20 cellular contexts compared by ENCODE assay signal in the genomic region with DNA sequence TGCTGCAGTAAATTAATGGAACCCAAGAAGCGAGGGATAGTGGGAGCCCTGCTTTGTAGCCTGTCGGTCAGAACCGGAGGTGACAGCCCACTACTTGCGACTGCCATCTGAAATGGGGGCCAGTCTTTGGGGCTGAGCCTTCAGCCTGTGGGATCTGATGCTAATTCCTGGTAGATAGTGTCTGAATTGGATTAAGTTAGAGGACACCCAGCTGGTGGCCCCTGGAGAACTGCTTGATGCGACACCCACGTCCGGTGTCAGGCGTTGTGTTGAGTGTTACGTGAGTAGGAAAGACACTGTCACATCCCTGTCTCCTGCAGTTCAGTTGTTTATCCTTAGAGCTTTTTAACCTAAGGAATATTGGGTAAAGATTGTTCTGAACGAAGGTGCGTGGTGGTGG. TPM values are rescaled to one million over a fixed set of nuclear protein-coding genes. Genes with fewer than 3 reads are reported as not detected.
DNase-seq lines count a peak whose midpoint lies in the region; ATAC-seq and TF ChIP-seq lines count a peak whose summit lies in the region.
"Had no signal": no experiment of that assay in that cellular context is flagged by ENCODE, and none has a peak within 500 bp of the region (broad histone marks: within the 10 kb centered on the region; RNA-seq: fewer than 3 reads in every experiment).

No MANE protein-coding gene starts in this region.

- H3K14ac ChIP-seq in mesenchymal stem cell (ENCODE audit: low read length in 2 of 2) = no peak overlapping the region

- CTCF ChIA-PET in A673 (lab: Charles Lee) (no interaction called here), WTC11 (lab: Charles Lee) (no interaction called here)
- CTCF ChIA-PET in CD4-positive, alpha-beta T cell (lab: Charles Lee) = interaction anchor here (0.6 kb wide), 1 partner anchor 41 kb away, joined by 3 read pairs; no protein-coding TSS in a partner anchor

- ATAC-seq in CD4-positive, alpha-beta T cell (ENCODE audit: poor library complexity) = no peak
- no peak for ATAC-seq in WTC11
- ATAC-seq in GM19035 (IDR thresholded peaks at IDR 0.05; ENCODE audit: unreplicated experiment) = no peak
- ATAC-seq: naive thymus-derived CD4-positive, alpha-beta T cell had no signal

- H3K27ac Mint-ChIP-seq in CD4-positive, alpha-beta T cell = no peak overlapping the region
- peak overlapping the region; percentile 47 for H3K27ac Mint-ChIP-seq in WTC11

- H2BK5ac ChIP-seq in mesenchymal stem cell (ENCODE audit: low read depth, low read length, poor library complexity, severe bottlenecking) = no peak overlapping the region

- no peak overlapping the region for H2AK5ac ChIP-seq in mesenchymal stem cell (ENCODE audit: low read length, severe bottlenecking)

- H4K8ac ChIP-seq in mesenchymal stem cell (ENCODE audit: low read length) = no peak overlapping the region

- H2BK120ac ChIP-seq in mesenchymal stem cell (ENCODE audit: low read depth, low read length) = no peak overlapping the region

- H3K23ac ChIP-seq in mesenchymal stem cell (ENCODE audit: low read length in 2 of 2) = no peak overlapping the region

- H4K91ac ChIP-seq in mesenchymal stem cell (ENCODE audit: low read length) = no peak overlapping the region

- no peak overlapping the region for H3K18ac ChIP-seq in mesenchymal stem cell (ENCODE audit: low read depth in 1 of 2, low read length in 2 of 2)

- peak overlapping the region; percentile 49 for H3K4me3 Mint-ChIP-seq in CD4-positive, alpha-beta T cell
- no peak overlapping the region for H3K4me3 Mint-ChIP-seq in WTC11
- H3K4me3 Mint-ChIP-seq: activated CD4-positive, alpha-beta T cell treated with anti-CD3 and anti-CD28 coated beads, Interleukin-2, amount 10 ng/mL, durations not matched to agents 24 days and 14 days had no signal

- no peaks in the 10 kb centered on the region for H3K9me3 Mint-ChIP-seq in CD4-positive, alpha-beta T cell
- no peaks in the 10 kb centered on the region for H3K9me3 Mint-ChIP-seq in WTC11
- H3K9me3 Mint-ChIP-seq: activated CD4-positive, alpha-beta T cell treated with anti-CD3 and anti-CD28 coated beads, Interleukin-2, amount 10 ng/mL, durations not matched to agents 24 days and 14 days; naive thymus-derived CD4-positive, alpha-beta T cell had no signal

- H3K4me3 ChIP-seq in A673 (ENCODE audit: low read depth, low read length, poor library complexity, severe bottlenecking) (no peak overlapping the region), mesenchymal stem cell (ENCODE audit: insufficient read depth in 1 of 2, low read depth in 1 of 2, low read length in 2 of 2) (no peak overlapping the region), osteoblast (ENCODE audit: insufficient read depth, low read length) (no peak overlapping the region)
- H3K4me3 ChIP-seq: thyroid gland had no signal

- WGBS in mesenchymal stem cell = 95% methylated on average over 11 of the region's 11 CpGs

- H3K4me1 ChIP-seq in A673 (ENCODE audit: insufficient read depth, low read length, poor library complexity, severe bottlenecking) (peaks cover 43% of the 10 kb centered on the region), mesenchymal stem cell (ENCODE audit: control insufficient read depth, insufficient read depth, low read depth, low read length) (peaks cover 9% of the 10 kb centered on the region), osteoblast (ENCODE audit: insufficient read depth, low read length) (peaks cover 18% of the 10 kb centered on the region)

- no peak overlapping the region for H2AFZ ChIP-seq in mesenchymal stem cell (ENCODE audit: low read depth, low read length)
- no peak overlapping the region for H2AFZ ChIP-seq in osteoblast (ENCODE audit: low read length)

- no TSS peak for BruUV-seq in A673 (replicated peaks; lab: Mats Ljungman, UMichigan)

- intact Hi-C loops in A673 (cut with micrococcal nuclease; ENCODE audit: unreplicated experiment) = loop anchor here (10.0 kb wide), 2 partner anchors 695 to 785 kb away; partner anchors contain the start of gene PSMG3
- intact Hi-C loops in CD4-positive, alpha-beta T cell (cut with DNase I, micrococcal nuclease) = loop anchor here in 1 of 2 experiments (5.0 kb wide), 1 partner anchor 417 kb away; no protein-coding TSS in a partner anchor

- H3K36me3 ChIP-seq in A673 (ENCODE audit: insufficient read depth, low read length, poor library complexity, severe bottlenecking) (peaks cover 73% of the 10 kb centered on the region), mesenchymal stem cell (ENCODE audit: control insufficient read depth in 1 of 2, insufficient read depth in 2 of 2, low read depth in 1 of 2, low read length in 2 of 2) (peaks cover 43 to 54% of the 10 kb centered on the region in 2 experiments), osteoblast (ENCODE audit: insufficient read depth, low read length) (peaks cover 69% of the 10 kb centered on the region)

- H3K4me2 ChIP-seq in mesenchymal stem cell (ENCODE audit: low read length, poor library complexity, severe bottlenecking) (no peak overlapping the region), osteoblast (ENCODE audit: insufficient read depth, low read length) (no peak overlapping the region)

- no peaks in the 10 kb centered on the region for H3K27me3 ChIP-seq in A673 (replicated peaks; ENCODE audit: insufficient read depth, low read depth, low read length, poor library complexity)
- H3K27me3 ChIP-seq in CD4-positive, alpha-beta T cell (ENCODE audit: control insufficient read depth, insufficient read depth, low read length) = no peaks in the 10 kb centered on the region
- no peaks in the 10 kb centered on the region for H3K27me3 ChIP-seq in mesenchymal stem cell (ENCODE audit: control insufficient read depth in 1 of 2, insufficient read depth in 1 of 2, low read length in 2 of 2)
- no peaks in the 10 kb centered on the region for H3K27me3 ChIP-seq in osteoblast (ENCODE audit: insufficient read depth, low read length)
- H3K27me3 ChIP-seq: thyroid gland had no signal

- TF ChIP-seq CTCF in A673 (conservative IDR thresholded peaks at IDR 0.05; ENCODE audit: low read depth, low read length) (no peak), WTC11 (IDR thresholded peaks at IDR 0.05) (no peak), osteoblast (IDR thresholded peaks at IDR 0.05; ENCODE audit: extremely low read depth, low read depth, low read length) (no peak)
- no peak for TF ChIP-seq CTCF in CD4-positive, alpha-beta T cell (IDR thresholded peaks at IDR 0.05)

- H3K27ac ChIP-seq in A673 (ENCODE audit: low read depth, low read length, poor library complexity, severe bottlenecking) (peak overlapping the region; percentile 25), mesenchymal stem cell (ENCODE audit: low read length, poor library complexity, severe bottlenecking) (no peak overlapping the region), osteoblast (ENCODE audit: low read depth, low read length) (no peak overlapping the region)
- H3K27ac ChIP-seq in CD4-positive, alpha-beta T cell (ENCODE audit: low read depth, low read length) = no peak overlapping the region
- H3K27ac ChIP-seq: thyroid gland had no signal

- in situ Hi-C loops in ACHN (cut with HindIII; ENCODE audit: low pct_ligation_motif_present, low pct_unique_long_range_greater_than_20kb, low sequenced_read_pairs) = no loop called here

- peaks cover 42% of the 10 kb centered on the region for H3K4me1 Mint-ChIP-seq in CD4-positive, alpha-beta T cell (ENCODE audit: low read depth)
- peaks cover 25% of the 10 kb centered on the region for H3K4me1 Mint-ChIP-seq in WTC11

- no peak overlapping the region for H3K4ac ChIP-seq in mesenchymal stem cell (ENCODE audit: low read depth in 1 of 2, low read length in 2 of 2)

- H4K20me1 ChIP-seq in osteoblast (ENCODE audit: insufficient read depth, low read length) = peaks cover 58% of the 10 kb centered on the region

- POLR2A ChIA-PET in A673 (lab: Charles Lee; ENCODE audit: low non-redundant PET) (no interaction called here), WTC11 (lab: Charles Lee) (no interaction called here)
- POLR2A ChIA-PET in CD4-positive, alpha-beta T cell (lab: Charles Lee) = no interaction called here

- H3K27me3 Mint-ChIP-seq in CD4-positive, alpha-beta T cell = no peaks in the 10 kb centered on the region
- H3K27me3 Mint-ChIP-seq in WTC11 (ENCODE audit: low read depth) = no peaks in the 10 kb centered on the region
- H3K27me3 Mint-ChIP-seq: activated CD4-positive, alpha-beta T cell treated with anti-CD3 and anti-CD28 coated beads, Interleukin-2, amount 10 ng/mL, durations not matched to agents 24 days and 14 days; naive thymus-derived CD4-positive, alpha-beta T cell had no signal

- H3K9ac ChIP-seq in mesenchymal stem cell (ENCODE audit: low read length) = peak overlapping the region; percentile 25

- DNase-seq in A673 (ENCODE audit: low spot score) (peak; percentile 33), WTC11 (ENCODE audit: low spot score) (no peak), mesenchymal stem cell (no peak), osteoblast (ENCODE audit: insufficient read length, low spot score, missing footprints) (no peak), ACHN (no peak)
- DNase-seq in CD4-positive, alpha-beta T cell = no peak
- DNase-seq in activated effector memory CD4-positive, alpha-beta T cell treated with anti-CD3 and anti-CD28 coated beads, Interleukin-2, amount 50 U/mL, for 16 hours = no peak
- DNase-seq: activated CD4-positive, alpha-beta T cell treated with anti-CD3 and anti-CD28 coated beads, Interleukin-2, amount 10 ng/mL, durations not matched to agents 24 days and 14 days; activated CD8-positive, alpha-beta memory T cell treated with anti-CD3 and anti-CD28 coated beads, Interleukin-2, amount 50 U/mL, for 4 hours; activated naive CD4-positive, alpha-beta T cell; cerebellar nuclear complex; DMS79; effector CD4-positive, alpha-beta T cell; naive thymus-derived CD4-positive, alpha-beta T cell; NCI-H1417 treated with DMSO at 0.1 percent for 48 hours; NCI-H2171 treated with DMSO at 0.1 percent for 48 hours; NCI-H69; SIG-M5; thyroid gland had no signal

- H2BK12ac ChIP-seq in mesenchymal stem cell (ENCODE audit: low read length in 2 of 2) = peak overlapping the region in 1 of 2 experiments; percentile 33

- peaks cover 69% of the 10 kb centered on the region for H3K36me3 Mint-ChIP-seq in CD4-positive, alpha-beta T cell (ENCODE audit: low read depth)
- H3K36me3 Mint-ChIP-seq in WTC11 = peaks cover 70% of the 10 kb centered on the region

- H2BK15ac ChIP-seq in mesenchymal stem cell (ENCODE audit: low read depth, poor library complexity, severe bottlenecking) = no peak overlapping the region

- peaks cover 88% of the 10 kb centered on the region for H3K79me2 ChIP-seq in osteoblast (ENCODE audit: insufficient read depth, low read length)

- H3K79me1 ChIP-seq in mesenchymal stem cell (replicated peaks; ENCODE audit: low read length, poor library complexity, severe bottlenecking) = peaks cover 10% of the 10 kb centered on the region

- H3K9me3 ChIP-seq in A673 (ENCODE audit: low read depth, low read length, poor library complexity, severe bottlenecking) (no peaks in the 10 kb centered on the region), mesenchymal stem cell (ENCODE audit: control insufficient read depth, low read length) (no peaks in the 10 kb centered on the region), osteoblast (ENCODE audit: low read depth, low read length) (no peaks in the 10 kb centered on the region)
- H3K9me3 ChIP-seq in CD4-positive, alpha-beta T cell (ENCODE audit: control insufficient read depth, low read length) = no peaks in the 10 kb centered on the region
- H3K9me3 ChIP-seq: thyroid gland had no signal

RNA-seq across cellular contexts. Expression of gene EIF3B, which starts 5.0 kb away (rescaled TPM):
- 356 and 364 TPM in 2 replicates for total RNA-seq in A673 (2021)
- total RNA-seq in CD4-positive, alpha-beta T cell = 100 to 1,000 TPM; 166 to 167 TPM
- total RNA-seq in WTC11 (2021) = 300 to 361 TPM (median 304 TPM) in 3 replicates
- polyA plus RNA-seq in mesenchymal stem cell (2013, experiment 1 of 2) = 81.4 TPM
- 76.2 TPM for polyA plus RNA-seq in mesenchymal stem cell (2013, experiment 2 of 2)
- total RNA-seq in osteoblast = 151 and 176 TPM in 2 replicates

RNA-seq across cellular contexts. Expression of gene CHST12, which starts 43.8 kb away (rescaled TPM):
- total RNA-seq in A673 (2021) (19.7 and 21.8 TPM in 2 replicates), WTC11 (2021) (18.3 to 21.7 TPM (median 20.7 TPM) in 3 replicates), osteoblast (3.8 and 4.0 TPM in 2 replicates)
- 1 to 10 TPM; 6.6 to 8.6 TPM for total RNA-seq in CD4-positive, alpha-beta T cell
- 20.2 TPM for polyA plus RNA-seq in mesenchymal stem cell (2013, experiment 1 of 2)
- polyA plus RNA-seq in mesenchymal stem cell (2013, experiment 2 of 2) = 20.4 TPM

RNA-seq across cellular contexts. Expression of gene SNX8, which starts 45.4 kb away (rescaled TPM):
- 42.9 and 52.1 TPM in 2 replicates for total RNA-seq in A673 (2021)
- 1 to 10 TPM; 4.2 to 4.5 TPM for total RNA-seq in CD4-positive, alpha-beta T cell
- 44.9 to 50.8 TPM (median 49.6 TPM) in 3 replicates for total RNA-seq in WTC11 (2021)
- 26.3 TPM for polyA plus RNA-seq in mesenchymal stem cell (2013, experiment 1 of 2)
- 28.5 TPM for polyA plus RNA-seq in mesenchymal stem cell (2013, experiment 2 of 2)
- total RNA-seq in osteoblast = 16.3 and 25.0 TPM in 2 replicates
